18 cellular contexts compared by ENCODE assay signal in genomic region chr11:79212711-79213110, GRCh38.
A peak's percentile ranks its signal among the peaks of the same experiment; 100 is the strongest.
DNase-seq lines count a peak whose midpoint lies in the region; TF ChIP-seq lines count a peak whose summit lies in the region.
"Had no signal": no experiment of that assay in that cellular context is flagged by ENCODE, and none has a peak within 500 bp of the region (broad histone marks: within the 10 kb centered on the region; RNA-seq: fewer than 3 reads in every experiment).

No MANE protein-coding gene starts in this region.

- H3K27ac ChIP-seq in neural progenitor cell = no peak overlapping the region
- H3K27ac ChIP-seq: esophagus muscularis mucosa, heart right ventricle had no signal

- H3K4me3 ChIP-seq in neural progenitor cell (no peak overlapping the region), MG63 (no peak overlapping the region)
- H3K4me3 ChIP-seq: esophagus muscularis mucosa, heart right ventricle, K562 had no signal

- no peak overlapping the region for H3K4me2 ChIP-seq in neural progenitor cell

- H3K79me2 ChIP-seq in neural progenitor cell (ENCODE audit: low read depth) = no peaks in the 10 kb centered on the region

- peaks cover 11% of the 10 kb centered on the region for H3K4me1 Mint-ChIP-seq in neural progenitor cell
- H3K4me1 Mint-ChIP-seq: activated CD4-positive, alpha-beta T cell treated with anti-CD3 and anti-CD28 coated beads for 36 hours had no signal

- H4K20me1 ChIP-seq in neural progenitor cell (ENCODE audit: low read depth) = no peaks in the 10 kb centered on the region

- H3K36me3 Mint-ChIP-seq in neural progenitor cell = peaks cover 22% of the 10 kb centered on the region

- H2AFZ ChIP-seq in neural progenitor cell (replicated peaks) = peak overlapping the region; percentile 10

- H3K9me3 Mint-ChIP-seq in neural progenitor cell = no peaks in the 10 kb centered on the region
- H3K9me3 Mint-ChIP-seq: activated naive CD4-positive, alpha-beta T cell treated with anti-CD3 and anti-CD28 coated beads for 36 hours; dendritic cell treated with granulocyte-macrophage colony-stimulating factor and Interleukin-4, amounts not matched to agents 40 ng/mL and 50 ng/mL, for 4 days had no signal

- no peak for TF ChIP-seq CTCF in neural progenitor cell (IDR thresholded peaks at IDR 0.05)

- H3K36me3 ChIP-seq in neural progenitor cell (no peaks in the 10 kb centered on the region), MG63 (no peaks in the 10 kb centered on the region)
- H3K36me3 ChIP-seq: esophagus muscularis mucosa, heart right ventricle had no signal

- H3K27me3 Mint-ChIP-seq in neural progenitor cell (ENCODE audit: insufficient read depth, low read depth) = peaks cover 2% of the 10 kb centered on the region
- H3K27me3 Mint-ChIP-seq: activated CD4-positive, alpha-beta T cell treated with anti-CD3 and anti-CD28 coated beads for 36 hours; progenitor cell of endocrine pancreas had no signal

- H3K9ac ChIP-seq in neural progenitor cell = no peak overlapping the region

- no peaks in the 10 kb centered on the region for H3F3A ChIP-seq in neural progenitor cell (ENCODE audit: low read depth)

- DNase-seq in Daoy (ENCODE audit: low read depth) (peak; percentile 42), HK-2 (ENCODE audit: unreplicated experiment) (peak; percentile 29), germinal center (ENCODE audit: low spot score) (peak; percentile 16), neural progenitor cell (ENCODE audit: low spot score) (peak; percentile 15), MG63 (no peak), T1000 (lab: John Stamatoyannopoulos, UW) (no peak)
- no peak for DNase-seq in NK-92 treated with Interleukin-12 subunit alpha and Interleukin-12 subunit beta, amount 100 ng/mL, for 24 hours (lab: John Stamatoyannopoulos, UW)
- DNase-seq in activated CD8-positive, alpha-beta memory T cell treated with anti-CD3 and anti-CD28 coated beads, Interleukin-2, amount 50 U/mL, for 48 hours = no peak
- DNase-seq: activated CD4-positive, alpha-beta T cell treated with anti-CD3 and anti-CD28 coated beads for 36 hours; activated naive CD4-positive, alpha-beta T cell treated with anti-CD3 and anti-CD28 coated beads for 36 hours; heart right ventricle; left cardiac atrium; NCI-H1092; stimulated activated CD4-positive, alpha-beta T cell treated with anti-CD3 and anti-CD28 coated beads, Interleukin-15, amount 100 ng/mL, for 24 hours had no signal

- H3K4me1 ChIP-seq in neural progenitor cell = peaks cover 8% of the 10 kb centered on the region
- H3K4me1 ChIP-seq: heart right ventricle had no signal

- H3K27ac Mint-ChIP-seq in neural progenitor cell = peak overlapping the region; percentile 35
- H3K27ac Mint-ChIP-seq: activated CD4-positive, alpha-beta T cell treated with anti-CD3 and anti-CD28 coated beads for 36 hours; activated naive CD4-positive, alpha-beta T cell treated with anti-CD3 and anti-CD28 coated beads for 36 hours; dendritic cell treated with granulocyte-macrophage colony-stimulating factor and Interleukin-4, amounts not matched to agents 40 ng/mL and 50 ng/mL, for 4 days; progenitor cell of endocrine pancreas had no signal

- H3K9me3 ChIP-seq in neural progenitor cell (ENCODE audit: low read depth) (no peaks in the 10 kb centered on the region), MG63 (no peaks in the 10 kb centered on the region)
- H3K9me3 ChIP-seq: esophagus muscularis mucosa, heart right ventricle had no signal

- no peak overlapping the region for H3K4me3 Mint-ChIP-seq in neural progenitor cell
- H3K4me3 Mint-ChIP-seq: activated CD4-positive, alpha-beta T cell treated with anti-CD3 and anti-CD28 coated beads for 36 hours; activated naive CD4-positive, alpha-beta T cell treated with anti-CD3 and anti-CD28 coated beads for 36 hours; dendritic cell treated with granulocyte-macrophage colony-stimulating factor and Interleukin-4, amounts not matched to agents 40 ng/mL and 50 ng/mL, for 4 days had no signal

- H3K27me3 ChIP-seq in neural progenitor cell = no peaks in the 10 kb centered on the region
- no peaks in the 10 kb centered on the region; the same call in 1 of the 2 replicates for H3K27me3 ChIP-seq in MG63
- H3K27me3 ChIP-seq: esophagus muscularis mucosa, heart right ventricle had no signal

Comparison
In these comparisons a context has a peak if more than half of its experiments do, and no peak if none do; other contexts are left out.
1. DNase-seq: peak in Daoy (single experiment), HK-2 (single experiment), germinal center (single experiment) and neural progenitor cell (single experiment); none in NK-92 treated with Interleukin-12 subunit alpha and Interleukin-12 subunit beta, amount 100 ng/mL, for 24 hours (single experiment), MG63 (single experiment), activated CD8-positive, alpha-beta memory T cell treated with anti-CD3 and anti-CD28 coated beads, Interleukin-2, amount 50 U/mL, for 48 hours (single experiment) and T1000 (single experiment).